ENCODE assay signal across 1 cellular context in the genomic region with DNA sequence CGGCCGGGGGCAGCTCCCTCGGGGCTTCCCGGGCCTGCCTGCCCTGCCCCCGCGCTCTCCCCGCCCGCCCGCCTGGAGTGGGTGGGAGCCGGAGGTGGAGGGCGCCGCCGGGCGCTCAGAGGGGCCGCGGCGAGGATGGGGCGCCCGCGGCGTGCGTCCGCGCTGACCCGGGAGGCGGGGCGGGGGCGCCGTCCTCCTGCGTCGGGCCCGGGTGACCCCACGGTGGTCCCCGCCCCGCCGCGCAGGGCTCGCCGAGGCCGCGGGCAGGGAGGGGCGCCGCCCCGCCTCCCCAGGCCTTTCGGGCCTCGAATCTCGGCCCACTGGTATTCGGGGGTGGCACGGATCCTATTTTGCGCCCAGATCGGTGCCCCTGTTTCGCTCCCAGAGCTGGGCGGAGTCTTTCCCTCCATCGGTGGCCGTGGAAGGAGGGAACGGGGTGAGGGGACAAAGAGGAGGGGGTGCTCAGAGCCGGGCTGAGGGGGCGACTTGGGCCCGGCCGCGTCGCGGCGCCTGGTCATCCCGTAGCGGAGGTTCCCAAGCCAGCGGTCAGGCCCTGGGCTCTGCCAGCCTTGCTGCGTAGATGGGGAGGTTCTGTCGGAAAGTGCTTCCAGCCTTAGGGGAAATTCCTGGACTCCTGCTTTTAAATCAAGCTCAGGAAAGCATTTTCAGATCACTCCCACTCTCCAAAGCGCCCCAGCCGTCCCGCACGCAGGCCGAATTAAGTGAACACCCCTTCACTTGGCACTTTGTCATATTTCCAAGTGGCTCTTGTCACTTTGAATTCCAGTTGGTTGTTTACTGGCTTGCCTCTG.
A peak's percentile ranks its signal among the peaks of the same experiment; 100 is the strongest.
TF ChIP-seq lines count a peak whose summit lies in the region.

No MANE protein-coding gene starts in this region.

TF ChIP-seq in GM12878, 131 proteins besides CTCF, POLR2A, EP300 and RAD21 (continued from another document and continues in another):
- TF ChIP-seq E4F1 (IDR thresholded peaks at IDR 0.05; ENCODE audit: borderline replicate concordance, partially characterized antibody) (no peak), FOXM1 (IDR thresholded peaks at IDR 0.05; ENCODE audit: low read depth, low read length) (no peak), YBX1 (IDR thresholded peaks at IDR 0.05) (no peak), SIX5 (IDR thresholded peaks at IDR 0.05; ENCODE audit: low read depth, low read length, severe bottlenecking) (no peak), JUND (IDR thresholded peaks at IDR 0.05; ENCODE audit: low read depth, low read length) (no peak), SPI1 (IDR thresholded peaks at IDR 0.05; ENCODE audit: borderline replicate concordance, insufficient read depth, low read depth, low read length) (no peak), FOS (IDR thresholded peaks at IDR 0.05; ENCODE audit: borderline replicate concordance, extremely low read depth, insufficient read length) (no peak), ETV6 (conservative IDR thresholded peaks at IDR 0.05 in 1 of 2, IDR thresholded peaks at IDR 0.05 in 1 of 2; ENCODE audit: borderline replicate concordance in 1 of 2, low read depth in 1 of 2) (no peak), RAD51 (IDR thresholded peaks at IDR 0.05) (no peak), CREB1 (IDR thresholded peaks at IDR 0.05; ENCODE audit: low read depth) (no peak), ASH2L (IDR thresholded peaks at IDR 0.05; ENCODE audit: borderline replicate concordance, low read depth) (no peak), NR2C1 (IDR thresholded peaks at IDR 0.05) (peak; percentile 71), NR2F1 (conservative IDR thresholded peaks at IDR 0.05) (peak; percentile 62; the same call in 1 of the 2 replicates), BCL3 (IDR thresholded peaks at IDR 0.05; ENCODE audit: borderline replicate concordance, insufficient read depth, low read depth, low read length, poor library complexity, severe bottlenecking) (no peak), RCOR1 (conservative IDR thresholded peaks at IDR 0.05; ENCODE audit: low read depth, low read length) (no peak), ZNF217 (IDR thresholded peaks at IDR 0.05) (0 out of 2 replicates have a peak, but pooled peaks have one; percentile 53), ZNF274 (IDR thresholded peaks at IDR 0.05; ENCODE audit: insufficient read depth, insufficient read length) (no peak), EGR1 (IDR thresholded peaks at IDR 0.05; ENCODE audit: borderline replicate concordance in 1 of 2, low read depth in 2 of 2, low read length in 2 of 2) (0 out of 3 replicates have a peak, but pooled peaks of 1 of the 2 experiments have one; percentile 47), GABPA (IDR thresholded peaks at IDR 0.05; ENCODE audit: low read depth) (no peak), PBX3 (IDR thresholded peaks at IDR 0.05; ENCODE audit: insufficient replicate concordance, low read depth, low read length) (no peak), BMI1 (IDR thresholded peaks at IDR 0.05; ENCODE audit: borderline replicate concordance) (no peak), JUNB (IDR thresholded peaks at IDR 0.05) (no peak), BRCA1 (IDR thresholded peaks at IDR 0.05; ENCODE audit: low read depth, low read length) (no peak), HDAC6 (IDR thresholded peaks at IDR 0.05; ENCODE audit: unreplicated experiment) (no peak)
- TF ChIP-seq, protein P1, sequence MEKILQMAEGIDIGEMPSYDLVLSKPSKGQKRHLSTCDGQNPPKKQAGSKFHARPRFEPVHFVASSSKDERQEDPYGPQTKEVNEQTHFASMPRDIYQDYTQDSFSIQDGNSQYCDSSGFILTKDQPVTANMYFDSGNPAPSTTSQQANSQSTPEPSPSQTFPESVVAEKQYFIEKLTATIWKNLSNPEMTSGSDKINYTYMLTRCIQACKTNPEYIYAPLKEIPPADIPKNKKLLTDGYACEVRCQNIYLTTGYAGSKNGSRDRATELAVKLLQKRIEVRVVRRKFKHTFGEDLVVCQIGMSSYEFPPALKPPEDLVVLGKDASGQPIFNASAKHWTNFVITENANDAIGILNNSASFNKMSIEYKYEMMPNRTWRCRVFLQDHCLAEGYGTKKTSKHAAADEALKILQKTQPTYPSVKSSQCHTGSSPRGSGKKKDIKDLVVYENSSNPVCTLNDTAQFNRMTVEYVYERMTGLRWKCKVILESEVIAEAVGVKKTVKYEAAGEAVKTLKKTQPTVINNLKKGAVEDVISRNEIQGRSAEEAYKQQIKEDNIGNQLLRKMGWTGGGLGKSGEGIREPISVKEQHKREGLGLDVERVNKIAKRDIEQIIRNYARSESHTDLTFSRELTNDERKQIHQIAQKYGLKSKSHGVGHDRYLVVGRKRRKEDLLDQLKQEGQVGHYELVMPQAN (conservative IDR thresholded peaks at IDR 0.05): no peak
- TF ChIP-seq, protein P2, sequence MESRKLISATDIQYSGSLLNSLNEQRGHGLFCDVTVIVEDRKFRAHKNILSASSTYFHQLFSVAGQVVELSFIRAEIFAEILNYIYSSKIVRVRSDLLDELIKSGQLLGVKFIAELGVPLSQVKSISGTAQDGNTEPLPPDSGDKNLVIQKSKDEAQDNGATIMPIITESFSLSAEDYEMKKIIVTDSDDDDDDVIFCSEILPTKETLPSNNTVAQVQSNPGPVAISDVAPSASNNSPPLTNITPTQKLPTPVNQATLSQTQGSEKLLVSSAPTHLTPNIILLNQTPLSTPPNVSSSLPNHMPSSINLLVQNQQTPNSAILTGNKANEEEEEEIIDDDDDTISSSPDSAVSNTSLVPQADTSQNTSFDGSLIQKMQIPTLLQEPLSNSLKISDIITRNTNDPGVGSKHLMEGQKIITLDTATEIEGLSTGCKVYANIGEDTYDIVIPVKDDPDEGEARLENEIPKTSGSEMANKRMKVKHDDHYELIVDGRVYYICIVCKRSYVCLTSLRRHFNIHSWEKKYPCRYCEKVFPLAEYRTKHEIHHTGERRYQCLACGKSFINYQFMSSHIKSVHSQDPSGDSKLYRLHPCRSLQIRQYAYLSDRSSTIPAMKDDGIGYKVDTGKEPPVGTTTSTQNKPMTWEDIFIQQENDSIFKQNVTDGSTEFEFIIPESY (IDR thresholded peaks at IDR 0.05): peak; percentile 48; the same call in 1 of the 2 replicates
- TF ChIP-seq, protein P3, sequence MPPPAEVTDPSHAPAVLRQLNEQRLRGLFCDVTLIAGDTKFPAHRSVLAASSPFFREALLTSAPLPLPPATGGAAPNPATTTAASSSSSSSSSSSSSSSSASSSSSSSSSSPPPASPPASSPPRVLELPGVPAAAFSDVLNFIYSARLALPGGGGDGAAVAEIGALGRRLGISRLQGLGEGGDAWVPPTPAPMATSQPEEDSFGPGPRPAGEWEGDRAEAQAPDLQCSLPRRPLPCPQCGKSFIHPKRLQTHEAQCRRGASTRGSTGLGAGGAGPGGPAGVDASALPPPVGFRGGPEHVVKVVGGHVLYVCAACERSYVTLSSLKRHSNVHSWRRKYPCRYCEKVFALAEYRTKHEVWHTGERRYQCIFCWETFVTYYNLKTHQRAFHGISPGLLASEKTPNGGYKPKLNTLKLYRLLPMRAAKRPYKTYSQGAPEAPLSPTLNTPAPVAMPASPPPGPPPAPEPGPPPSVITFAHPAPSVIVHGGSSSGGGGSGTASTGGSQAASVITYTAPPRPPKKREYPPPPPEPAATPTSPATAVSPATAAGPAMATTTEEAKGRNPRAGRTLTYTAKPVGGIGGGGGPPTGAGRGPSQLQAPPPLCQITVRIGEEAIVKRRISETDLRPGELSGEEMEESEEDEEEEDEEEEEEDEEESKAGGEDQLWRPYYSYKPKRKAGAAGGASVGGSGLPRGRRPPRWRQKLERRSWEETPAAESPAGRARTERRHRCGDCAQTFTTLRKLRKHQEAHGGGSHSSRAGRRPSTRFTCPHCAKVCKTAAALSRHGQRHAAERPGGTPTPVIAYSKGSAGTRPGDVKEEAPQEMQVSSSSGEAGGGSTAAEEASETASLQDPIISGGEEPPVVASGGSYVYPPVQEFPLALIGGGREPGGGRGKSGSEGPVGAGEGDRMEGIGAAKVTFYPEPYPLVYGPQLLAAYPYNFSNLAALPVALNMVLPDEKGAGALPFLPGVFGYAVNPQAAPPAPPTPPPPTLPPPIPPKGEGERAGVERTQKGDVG (CRISPR knock-in tag; IDR thresholded peaks at IDR 0.05): no peak
- TF ChIP-seq, protein P4, sequence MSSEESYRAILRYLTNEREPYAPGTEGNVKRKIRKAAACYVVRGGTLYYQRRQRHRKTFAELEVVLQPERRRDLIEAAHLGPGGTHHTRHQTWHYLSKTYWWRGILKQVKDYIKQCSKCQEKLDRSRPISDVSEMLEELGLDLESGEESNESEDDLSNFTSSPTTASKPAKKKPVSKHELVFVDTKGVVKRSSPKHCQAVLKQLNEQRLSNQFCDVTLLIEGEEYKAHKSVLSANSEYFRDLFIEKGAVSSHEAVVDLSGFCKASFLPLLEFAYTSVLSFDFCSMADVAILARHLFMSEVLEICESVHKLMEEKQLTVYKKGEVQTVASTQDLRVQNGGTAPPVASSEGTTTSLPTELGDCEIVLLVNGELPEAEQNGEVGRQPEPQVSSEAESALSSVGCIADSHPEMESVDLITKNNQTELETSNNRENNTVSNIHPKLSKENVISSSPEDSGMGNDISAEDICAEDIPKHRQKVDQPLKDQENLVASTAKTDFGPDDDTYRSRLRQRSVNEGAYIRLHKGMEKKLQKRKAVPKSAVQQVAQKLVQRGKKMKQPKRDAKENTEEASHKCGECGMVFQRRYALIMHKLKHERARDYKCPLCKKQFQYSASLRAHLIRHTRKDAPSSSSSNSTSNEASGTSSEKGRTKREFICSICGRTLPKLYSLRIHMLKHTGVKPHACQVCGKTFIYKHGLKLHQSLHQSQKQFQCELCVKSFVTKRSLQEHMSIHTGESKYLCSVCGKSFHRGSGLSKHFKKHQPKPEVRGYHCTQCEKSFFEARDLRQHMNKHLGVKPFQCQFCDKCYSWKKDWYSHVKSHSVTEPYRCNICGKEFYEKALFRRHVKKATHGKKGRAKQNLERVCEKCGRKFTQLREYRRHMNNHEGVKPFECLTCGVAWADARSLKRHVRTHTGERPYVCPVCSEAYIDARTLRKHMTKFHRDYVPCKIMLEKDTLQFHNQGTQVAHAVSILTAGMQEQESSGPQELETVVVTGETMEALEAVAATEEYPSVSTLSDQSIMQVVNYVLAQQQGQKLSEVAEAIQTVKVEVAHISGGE (CRISPR knock-in tag; IDR thresholded peaks at IDR 0.05): no peak
- TF ChIP-seq, protein P5, sequence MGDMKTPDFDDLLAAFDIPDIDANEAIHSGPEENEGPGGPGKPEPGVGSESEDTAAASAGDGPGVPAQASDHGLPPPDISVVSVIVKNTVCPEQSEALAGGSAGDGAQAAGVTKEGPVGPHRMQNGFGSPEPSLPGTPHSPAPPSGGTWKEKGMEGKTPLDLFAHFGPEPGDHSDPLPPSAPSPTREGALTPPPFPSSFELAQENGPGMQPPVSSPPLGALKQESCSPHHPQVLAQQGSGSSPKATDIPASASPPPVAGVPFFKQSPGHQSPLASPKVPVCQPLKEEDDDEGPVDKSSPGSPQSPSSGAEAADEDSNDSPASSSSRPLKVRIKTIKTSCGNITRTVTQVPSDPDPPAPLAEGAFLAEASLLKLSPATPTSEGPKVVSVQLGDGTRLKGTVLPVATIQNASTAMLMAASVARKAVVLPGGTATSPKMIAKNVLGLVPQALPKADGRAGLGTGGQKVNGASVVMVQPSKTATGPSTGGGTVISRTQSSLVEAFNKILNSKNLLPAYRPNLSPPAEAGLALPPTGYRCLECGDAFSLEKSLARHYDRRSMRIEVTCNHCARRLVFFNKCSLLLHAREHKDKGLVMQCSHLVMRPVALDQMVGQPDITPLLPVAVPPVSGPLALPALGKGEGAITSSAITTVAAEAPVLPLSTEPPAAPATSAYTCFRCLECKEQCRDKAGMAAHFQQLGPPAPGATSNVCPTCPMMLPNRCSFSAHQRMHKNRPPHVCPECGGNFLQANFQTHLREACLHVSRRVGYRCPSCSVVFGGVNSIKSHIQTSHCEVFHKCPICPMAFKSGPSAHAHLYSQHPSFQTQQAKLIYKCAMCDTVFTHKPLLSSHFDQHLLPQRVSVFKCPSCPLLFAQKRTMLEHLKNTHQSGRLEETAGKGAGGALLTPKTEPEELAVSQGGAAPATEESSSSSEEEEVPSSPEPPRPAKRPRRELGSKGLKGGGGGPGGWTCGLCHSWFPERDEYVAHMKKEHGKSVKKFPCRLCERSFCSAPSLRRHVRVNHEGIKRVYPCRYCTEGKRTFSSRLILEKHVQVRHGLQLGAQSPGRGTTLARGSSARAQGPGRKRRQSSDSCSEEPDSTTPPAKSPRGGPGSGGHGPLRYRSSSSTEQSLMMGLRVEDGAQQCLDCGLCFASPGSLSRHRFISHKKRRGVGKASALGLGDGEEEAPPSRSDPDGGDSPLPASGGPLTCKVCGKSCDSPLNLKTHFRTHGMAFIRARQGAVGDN (IDR thresholded peaks at IDR 0.05): 0 out of 2 replicates have a peak, but pooled peaks have one; percentile 38
